In genomic region chr9:124814178-124814535, GRCh38 we compare ENCODE assay signal across 1 cellular context.
TF ChIP-seq lines count a peak whose summit lies in the region.

No MANE protein-coding gene starts in this region.

TF ChIP-seq in IMR-90, 13 proteins besides CTCF, POLR2A, EP300 and RAD21:
- TF ChIP-seq SMC3 (IDR thresholded peaks at IDR 0.05; ENCODE audit: low read depth, low read length), result no peak
- TF ChIP-seq FOS (IDR thresholded peaks at IDR 0.05; ENCODE audit: low read depth, low read length), result no peak
- no peak for TF ChIP-seq NFE2L2 (IDR thresholded peaks at IDR 0.05; ENCODE audit: low read depth, low read length)
- TF ChIP-seq USF2 (IDR thresholded peaks at IDR 0.05; ENCODE audit: low read depth, low read length), result no peak
- no peak for TF ChIP-seq CHD1 (IDR thresholded peaks at IDR 0.05; ENCODE audit: low read depth, low read length)
- no peak for TF ChIP-seq RFX5 (IDR thresholded peaks at IDR 0.05; ENCODE audit: low read depth, low read length)
- no peak for TF ChIP-seq MAZ (IDR thresholded peaks at IDR 0.05; ENCODE audit: borderline replicate concordance, low read depth, low read length)
